In the genomic region with DNA sequence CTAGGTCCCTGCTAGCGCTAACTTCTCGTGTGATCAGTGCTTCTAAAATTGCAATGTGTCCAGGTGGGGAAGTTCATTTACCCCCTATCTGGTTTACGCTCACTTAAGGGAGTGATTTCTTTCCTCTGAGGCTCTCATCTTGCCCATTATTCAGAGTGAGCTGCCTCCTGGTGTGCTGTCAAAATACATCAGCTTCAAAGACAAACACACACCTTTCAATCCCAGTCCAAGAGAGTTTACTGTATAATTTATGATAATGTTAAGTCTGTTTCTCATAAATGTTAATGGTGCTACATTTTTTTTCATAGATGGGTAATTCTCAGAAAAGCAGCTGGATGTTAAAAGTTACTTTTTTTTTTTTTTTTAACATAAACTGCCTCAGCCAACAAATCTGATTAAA, we compare ENCODE assay signal across 19 cellular contexts.
"Had no signal": no experiment of that assay in that cellular context is flagged by ENCODE, and none has a peak within 500 bp of the region (broad histone marks: within the 10 kb centered on the region; RNA-seq: fewer than 3 reads in every experiment).

No MANE protein-coding gene starts in this region.

- H3K27me3 ChIP-seq: gastroesophageal sphincter, testis, upper lobe of right lung had no signal

- H3K79me2 ChIP-seq: parathyroid adenoma had no signal

- H3K27ac ChIP-seq: epithelial cell of prostate, gastroesophageal sphincter, parathyroid adenoma, testis, upper lobe of right lung had no signal

- H3K9me3 Mint-ChIP-seq: activated T-cell treated with anti-CD3 and anti-CD28 coated beads, Interleukin-2, amount 50 U/mL, for 4 hours; brain; central memory CD8-positive, alpha-beta T cell; stimulated activated naive CD8-positive, alpha-beta T cell treated with anti-CD3 and anti-CD28 coated beads, Interleukin-15, amount 100 ng/mL, for 72 hours had no signal

- H3K36me3 Mint-ChIP-seq: activated CD8-positive, alpha-beta memory T cell treated with anti-CD3 and anti-CD28 coated beads, Interleukin-2, amount 10 ng/mL, durations not matched to agents 7 days and 5 days; activated naive CD8-positive, alpha-beta T cell; brain had no signal

- H3K9ac ChIP-seq: parathyroid adenoma had no signal

- H3K9me3 ChIP-seq: gastroesophageal sphincter, testis, upper lobe of right lung had no signal

- H3K4me3 Mint-ChIP-seq: activated CD8-positive, alpha-beta memory T cell treated with anti-CD3 and anti-CD28 coated beads, Interleukin-2, amount 10 ng/mL, durations not matched to agents 7 days and 5 days; activated naive CD8-positive, alpha-beta T cell; activated T-cell treated with anti-CD3 and anti-CD28 coated beads, Interleukin-2, amount 50 U/mL, for 4 hours; brain; central memory CD8-positive, alpha-beta T cell; stimulated activated naive CD8-positive, alpha-beta T cell treated with anti-CD3 and anti-CD28 coated beads, Interleukin-15, amount 100 ng/mL, for 72 hours had no signal

- H3K4me1 ChIP-seq: parathyroid adenoma, testis, upper lobe of right lung had no signal

- H2AFZ ChIP-seq: parathyroid adenoma had no signal

- H3K27ac Mint-ChIP-seq: activated CD8-positive, alpha-beta memory T cell treated with anti-CD3 and anti-CD28 coated beads, Interleukin-2, amount 10 ng/mL, durations not matched to agents 7 days and 5 days; activated naive CD8-positive, alpha-beta T cell; stimulated activated naive CD8-positive, alpha-beta T cell treated with anti-CD3 and anti-CD28 coated beads, Interleukin-15, amount 100 ng/mL, for 72 hours had no signal

- H3K4me1 Mint-ChIP-seq: activated CD8-positive, alpha-beta memory T cell treated with anti-CD3 and anti-CD28 coated beads, Interleukin-2, amount 10 ng/mL, durations not matched to agents 7 days and 5 days; central memory CD8-positive, alpha-beta T cell; stimulated activated naive CD8-positive, alpha-beta T cell treated with anti-CD3 and anti-CD28 coated beads, Interleukin-15, amount 100 ng/mL, for 72 hours had no signal

- H3K4me3 ChIP-seq: gastroesophageal sphincter, testis, upper lobe of right lung had no signal

- DNase-seq: activated CD4-positive, alpha-beta T cell treated with anti-CD3 and anti-CD28 coated beads, Interleukin-2, amount 50 U/mL, for 4 hours; activated CD8-positive, alpha-beta memory T cell treated with anti-CD3 and anti-CD28 coated beads, Interleukin-2, amount 10 ng/mL, durations not matched to agents 7 days and 5 days; activated effector memory CD4-positive, alpha-beta T cell treated with anti-CD3 and anti-CD28 coated beads, Interleukin-2, amount 50 U/mL, for 16 hours; activated T-cell treated with anti-CD3 and anti-CD28 coated beads, Interleukin-2, amount 50 U/mL, for 4 hours; amygdala; cortex of kidney; effector CD8-positive, alpha-beta T cell; kidney glomerular epithelial cell; stimulated activated CD4-positive, alpha-beta T cell treated with anti-CD3 and anti-CD28 coated beads, Interleukin-15, amount 100 ng/mL, for 24 hours; stimulated activated CD4-positive, alpha-beta T cell treated with anti-CD3 and anti-CD28 coated beads, Interleukin-4, amount 100 ng/mL, for 4 hours; stimulated activated naive CD8-positive, alpha-beta T cell treated with anti-CD3 and anti-CD28 coated beads, Interleukin-15, amount 100 ng/mL, for 72 hours; testis; upper lobe of right lung had no signal

- H3K27me3 Mint-ChIP-seq: brain had no signal

- H3K36me3 ChIP-seq: gastroesophageal sphincter, upper lobe of right lung had no signal
